13 cellular contexts compared by ENCODE assay signal in genomic region chr17:18613016-18613415, GRCh38. TPM values are rescaled to one million over a fixed set of nuclear protein-coding genes. Genes with fewer than 3 reads are reported as not detected.
"Had no signal": no experiment of that assay in that cellular context is flagged by ENCODE, and none has a peak within 500 bp of the region (broad histone marks: within the 10 kb centered on the region; RNA-seq: fewer than 3 reads in every experiment).

No MANE protein-coding gene starts in this region.

RNA-seq across cellular contexts. Expression of gene TBC1D28, which starts 31.2 kb away (rescaled TPM):
- total RNA-seq: activated B cell treated with CpG ODN at 0.5 μM for 24 hours; activated CD4-positive, alpha-beta memory T cell treated with anti-CD3 and anti-CD28 coated beads for 36 hours; activated CD4-positive, alpha-beta T cell treated with anti-CD3 and anti-CD28 coated beads, Interleukin-2, amount 10 ng/mL, durations not matched to agents 24 days and 14 days; activated CD8-positive, alpha-beta memory T cell treated with anti-CD3 and anti-CD28 coated beads for 36 hours; activated CD8-positive, alpha-beta T cell treated with anti-CD3 and anti-CD28 coated beads for 36 hours; activated naive CD8-positive, alpha-beta T cell treated with anti-CD3 and anti-CD28 coated beads, Interleukin-2, amount 10 ng/mL, durations not matched to agents 7 days and 5 days; activated T-cell treated with anti-CD3 and anti-CD28 coated beads, Interleukin-2, amount 50 U/mL, for 4 hours; activated T-cell treated with anti-CD3 and anti-CD28 coated beads, Interleukin-2, amount 50 U/mL, for 72 hours; activated T-helper 17 cell treated with anti-CD3 and anti-CD28 coated beads, Interleukin-2, amount 50 U/mL, for 72 hours; ascending aorta; breast epithelium; cardiac septum; cerebellum had no signal
